13 cellular contexts compared by ENCODE assay signal in the genomic region with DNA sequence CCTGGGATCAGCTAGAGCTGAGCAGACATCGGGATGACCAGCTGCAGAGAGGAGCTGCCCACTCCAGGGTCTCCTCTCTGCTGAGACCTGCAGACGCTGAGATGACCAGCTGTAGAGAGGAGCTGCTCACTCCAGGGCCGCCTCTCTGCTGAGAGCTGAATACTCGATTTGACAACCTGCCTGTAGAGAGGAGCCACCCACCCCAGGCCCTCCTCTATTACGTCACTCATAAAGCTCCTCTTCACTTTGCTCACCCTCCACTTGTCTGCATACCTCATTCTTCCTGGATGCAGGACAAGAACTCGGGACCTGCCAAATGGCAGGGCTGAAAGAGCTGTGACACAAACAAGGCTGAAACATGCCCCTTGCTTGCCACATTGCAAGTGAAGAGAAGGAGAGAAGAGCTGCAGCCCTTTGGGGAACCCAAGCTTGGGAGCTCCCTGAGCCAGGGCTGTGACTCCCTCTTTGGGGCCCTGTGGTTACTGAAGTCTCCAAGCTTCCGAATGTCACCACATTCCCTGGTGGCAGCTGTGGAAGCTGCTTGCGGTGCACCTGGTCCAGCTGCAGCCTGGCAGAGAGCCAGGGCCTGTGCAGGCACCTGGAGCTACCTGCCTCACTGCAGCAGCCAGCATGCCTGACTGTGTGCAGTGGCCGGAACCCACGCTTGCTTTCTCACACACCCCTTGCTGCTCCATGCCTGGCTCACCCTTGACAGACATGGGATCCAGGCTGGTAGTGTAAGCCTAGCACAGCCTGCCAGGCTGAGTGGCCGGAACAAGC. TPM values are rescaled to one million over a fixed set of nuclear protein-coding genes. Genes with fewer than 3 reads are reported as not detected.
DNase-seq lines count a peak whose midpoint lies in the region; ATAC-seq and TF ChIP-seq lines count a peak whose summit lies in the region.
"Had no signal": no experiment of that assay in that cellular context is flagged by ENCODE, and none has a peak within 500 bp of the region (broad histone marks: within the 10 kb centered on the region; RNA-seq: fewer than 3 reads in every experiment).

No MANE protein-coding gene starts in this region.

- H3F3A ChIP-seq in GM23338 (replicated peaks; ENCODE audit: low read depth), result no peaks in the 10 kb centered on the region

- 0 out of 2 replicates have a peak overlapping the region, but pooled peaks have one; percentile 52 for H3K27ac Mint-ChIP-seq in GM23338
- H3K27ac Mint-ChIP-seq in endodermal cell, result no peak overlapping the region
- H3K27ac Mint-ChIP-seq in nephron progenitor cell, result peak overlapping the region; percentile 59
- H3K27ac Mint-ChIP-seq: naive B cell had no signal

- H3K4me3 Mint-ChIP-seq in GM23338 (no peak overlapping the region), endodermal cell (no peak overlapping the region), nephron progenitor cell (no peak overlapping the region)
- H3K4me3 Mint-ChIP-seq: naive B cell had no signal

- H3K36me3 ChIP-seq in GM23338 (ENCODE audit: insufficient read depth) (no peaks in the 10 kb centered on the region; the same call in 1 of the 2 replicates), endodermal cell (ENCODE audit: control insufficient read depth, insufficient read depth, low read length) (peaks cover 7% of the 10 kb centered on the region), Karpas-422 (ENCODE audit: insufficient read depth, low read length) (no peaks in the 10 kb centered on the region)
- H3K36me3 ChIP-seq: BE2C had no signal

- no peaks in the 10 kb centered on the region for H3K9me3 Mint-ChIP-seq in GM23338
- H3K9me3 Mint-ChIP-seq in endodermal cell, result no peaks in the 10 kb centered on the region
- no peaks in the 10 kb centered on the region for H3K9me3 Mint-ChIP-seq in nephron progenitor cell
- H3K9me3 Mint-ChIP-seq: naive B cell had no signal

- no peaks in the 10 kb centered on the region for H3K4me1 ChIP-seq in GM23338 (ENCODE audit: insufficient read depth)
- H3K4me1 ChIP-seq in endodermal cell (ENCODE audit: control insufficient read depth, insufficient read depth, low read length), result no peaks in the 10 kb centered on the region
- peaks cover 3% of the 10 kb centered on the region; the same call in 1 of the 2 replicates for H3K4me1 ChIP-seq in Karpas-422 (ENCODE audit: low read length)
- H3K4me1 ChIP-seq: BE2C, testis had no signal

- H3K9me2 ChIP-seq in GM23338 (ENCODE audit: insufficient read depth) (no peaks in the 10 kb centered on the region), Karpas-422 (replicated peaks; ENCODE audit: insufficient read depth, low read length) (no peaks in the 10 kb centered on the region)

- H3K9ac ChIP-seq in endodermal cell (ENCODE audit: extremely low read depth, low read length, poor library complexity, severe bottlenecking), result no peak overlapping the region
- no peak overlapping the region for H3K9ac ChIP-seq in Karpas-422 (ENCODE audit: low read length)

- H3K4me2 ChIP-seq in GM23338, result no peak overlapping the region
- no peak overlapping the region for H3K4me2 ChIP-seq in Karpas-422 (ENCODE audit: low read depth, low read length, poor library complexity, severe bottlenecking)

- H3K4me3 ChIP-seq in GM23338, result no peak overlapping the region
- no peak overlapping the region for H3K4me3 ChIP-seq in endodermal cell (ENCODE audit: low read length)
- no peak overlapping the region for H3K4me3 ChIP-seq in Karpas-422 (ENCODE audit: low read length)
- H3K4me3 ChIP-seq: SK-N-MC, testis had no signal

- H4K20me1 ChIP-seq in GM23338 (replicated peaks; ENCODE audit: insufficient read depth), result 0 out of 2 replicates have a peak, but pooled peaks cover 3% of the 10 kb centered on the region
- H4K20me1 ChIP-seq in Karpas-422 (ENCODE audit: insufficient read depth, low read depth, low read length), result no peaks in the 10 kb centered on the region

- H3K9me3 ChIP-seq in endodermal cell (ENCODE audit: control insufficient read depth, low read length), result no peaks in the 10 kb centered on the region
- H3K9me3 ChIP-seq in Karpas-422 (ENCODE audit: low read length), result no peaks in the 10 kb centered on the region
- H3K9me3 ChIP-seq: BE2C, testis had no signal

- ATAC-seq in GM23338 (peak; percentile 51), HG03280 (IDR thresholded peaks at IDR 0.05; ENCODE audit: unreplicated experiment) (no peak)

- H2AFZ ChIP-seq in GM23338 (no peak overlapping the region), Karpas-422 (ENCODE audit: low read length) (no peak overlapping the region)

- 90 to 98% methylated on average over 6 to 11 of the region's 11 CpGs for WGBS in endodermal cell (ENCODE audit: insufficient coverage in 1 of 2, insufficient read length in 1 of 2), 2 experiments

- H3K36me3 Mint-ChIP-seq in GM23338 (ENCODE audit: low read depth) (no peaks in the 10 kb centered on the region), endodermal cell (ENCODE audit: low read depth) (peaks cover 12% of the 10 kb centered on the region), nephron progenitor cell (ENCODE audit: low read depth) (peaks cover 50% of the 10 kb centered on the region)
- H3K36me3 Mint-ChIP-seq: naive B cell had no signal

- H3K79me2 ChIP-seq in GM23338 (replicated peaks; ENCODE audit: insufficient read depth) (no peaks in the 10 kb centered on the region), Karpas-422 (ENCODE audit: low read length) (no peaks in the 10 kb centered on the region)

- no peaks in the 10 kb centered on the region for H3K27me3 ChIP-seq in GM23338 (ENCODE audit: insufficient read depth)
- no peaks in the 10 kb centered on the region for H3K27me3 ChIP-seq in endodermal cell (ENCODE audit: control insufficient read depth, insufficient read depth, low read length, poor library complexity, severe bottlenecking)
- H3K27me3 ChIP-seq in Karpas-422 (ENCODE audit: low read length), result no peaks in the 10 kb centered on the region
- H3K27me3 ChIP-seq: BE2C, testis had no signal

- H3K27ac ChIP-seq in GM23338 (ENCODE audit: low read depth), result no peak overlapping the region
- no peak overlapping the region for H3K27ac ChIP-seq in endodermal cell (ENCODE audit: low read depth, low read length)
- H3K27ac ChIP-seq in Karpas-422 (ENCODE audit: low read length), result no peak overlapping the region
- H3K27ac ChIP-seq: SK-N-MC, testis had no signal

- H3K4me1 Mint-ChIP-seq in GM23338 (no peaks in the 10 kb centered on the region), endodermal cell (peaks cover 1% of the 10 kb centered on the region), nephron progenitor cell (no peaks in the 10 kb centered on the region)
- H3K4me1 Mint-ChIP-seq: naive B cell had no signal

- H3K27me3 Mint-ChIP-seq in GM23338 (ENCODE audit: insufficient read depth, low read depth, poor library complexity) (peaks cover 4% of the 10 kb centered on the region), endodermal cell (ENCODE audit: insufficient read depth) (no peaks in the 10 kb centered on the region), nephron progenitor cell (ENCODE audit: low read depth, poor library complexity) (no peaks in the 10 kb centered on the region)
- H3K27me3 Mint-ChIP-seq: naive B cell had no signal

- no peak for DNase-seq in GM23338 (ENCODE audit: low spot score)
- peak; percentile 18 for DNase-seq in NCI-H345 treated with DMSO at 0.1 percent for 48 hours (lab: John Stamatoyannopoulos, UW; ENCODE audit: unreplicated experiment)
- DNase-seq in endodermal cell, result peak; percentile 47
- no peak for DNase-seq in nephron progenitor cell
- DNase-seq in NCI-H2107 (lab: John Stamatoyannopoulos, UW), result no peak
- no peak for DNase-seq in Karpas-422
- DNase-seq: amygdala, BE2C, naive B cell, NCI-H1436, testis had no signal

- TF ChIP-seq CTCF in GM23338 (conservative IDR thresholded peaks at IDR 0.05; ENCODE audit: low read depth in 2 of 2), result no peak
- no peak for TF ChIP-seq CTCF in endodermal cell (conservative IDR thresholded peaks at IDR 0.05)
- TF ChIP-seq CTCF in nephron progenitor cell (IDR thresholded peaks at IDR 0.05), result no peak

TF ChIP-seq in GM23338, 12 proteins besides CTCF, POLR2A, EP300 and RAD21 (continues in another document):
- TF ChIP-seq STAT1 (IDR thresholded peaks at IDR 0.05; ENCODE audit: unreplicated experiment) (no peak), EZH2 (IDR thresholded peaks at IDR 0.05; ENCODE audit: low read depth, unreplicated experiment) (no peak), JUNB (IDR thresholded peaks at IDR 0.05; ENCODE audit: unreplicated experiment) (no peak), ZNF114 (CRISPR knock-in tag; IDR thresholded peaks at IDR 0.05) (no peak)
- TF ChIP-seq, protein P1, sequence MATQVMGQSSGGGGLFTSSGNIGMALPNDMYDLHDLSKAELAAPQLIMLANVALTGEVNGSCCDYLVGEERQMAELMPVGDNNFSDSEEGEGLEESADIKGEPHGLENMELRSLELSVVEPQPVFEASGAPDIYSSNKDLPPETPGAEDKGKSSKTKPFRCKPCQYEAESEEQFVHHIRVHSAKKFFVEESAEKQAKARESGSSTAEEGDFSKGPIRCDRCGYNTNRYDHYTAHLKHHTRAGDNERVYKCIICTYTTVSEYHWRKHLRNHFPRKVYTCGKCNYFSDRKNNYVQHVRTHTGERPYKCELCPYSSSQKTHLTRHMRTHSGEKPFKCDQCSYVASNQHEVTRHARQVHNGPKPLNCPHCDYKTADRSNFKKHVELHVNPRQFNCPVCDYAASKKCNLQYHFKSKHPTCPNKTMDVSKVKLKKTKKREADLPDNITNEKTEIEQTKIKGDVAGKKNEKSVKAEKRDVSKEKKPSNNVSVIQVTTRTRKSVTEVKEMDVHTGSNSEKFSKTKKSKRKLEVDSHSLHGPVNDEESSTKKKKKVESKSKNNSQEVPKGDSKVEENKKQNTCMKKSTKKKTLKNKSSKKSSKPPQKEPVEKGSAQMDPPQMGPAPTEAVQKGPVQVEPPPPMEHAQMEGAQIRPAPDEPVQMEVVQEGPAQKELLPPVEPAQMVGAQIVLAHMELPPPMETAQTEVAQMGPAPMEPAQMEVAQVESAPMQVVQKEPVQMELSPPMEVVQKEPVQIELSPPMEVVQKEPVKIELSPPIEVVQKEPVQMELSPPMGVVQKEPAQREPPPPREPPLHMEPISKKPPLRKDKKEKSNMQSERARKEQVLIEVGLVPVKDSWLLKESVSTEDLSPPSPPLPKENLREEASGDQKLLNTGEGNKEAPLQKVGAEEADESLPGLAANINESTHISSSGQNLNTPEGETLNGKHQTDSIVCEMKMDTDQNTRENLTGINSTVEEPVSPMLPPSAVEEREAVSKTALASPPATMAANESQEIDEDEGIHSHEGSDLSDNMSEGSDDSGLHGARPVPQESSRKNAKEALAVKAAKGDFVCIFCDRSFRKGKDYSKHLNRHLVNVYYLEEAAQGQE (IDR thresholded peaks at IDR 0.05; ENCODE audit: unreplicated experiment), result no peak

RNA-seq across cellular contexts. Expression of gene CC2D1B, which starts 59.6 kb away (rescaled TPM):
- 11.3 and 13.1 TPM in 2 replicates for total RNA-seq in GM23338 (2014; rRNA removed; shearing (Covaris generic))
- 5.7 and 6.0 TPM in 2 replicates for polyA plus RNA-seq in GM23338 (2016; fragmentation: Nextera tagmentation; extraction: Ambion mirVana)
- total RNA-seq in endodermal cell, result 10 to 100 TPM; 32.7 to 50.1 TPM
- 18.5 TPM for polyA plus RNA-seq in endodermal cell (2013, experiment 1 of 2)
- polyA plus RNA-seq in endodermal cell (2013, experiment 2 of 2), result 15.8 TPM
- total RNA-seq in Karpas-422 (2014; rRNA removed; shearing (Covaris generic); ENCODE audit: low replicate concordance), result 17.4 and 20.1 TPM in 2 replicates

Comparison
In these comparisons a context has a peak if more than half of its experiments do, and no peak if none do; other contexts are left out.
1. DNase-seq: peak in NCI-H345 treated with DMSO at 0.1 percent for 48 hours (single experiment) and endodermal cell (single experiment); none in GM23338 (single experiment), nephron progenitor cell (single experiment), NCI-H2107 (single experiment) and Karpas-422 (single experiment).